ENCODE assay signal across 1 cellular context in genomic region chr4:184616633-184617471, GRCh38.
TF ChIP-seq lines count a peak whose summit lies in the region.

No MANE protein-coding gene starts in this region.

TF ChIP-seq in GM12878, 131 proteins besides CTCF, POLR2A, EP300 and RAD21 (continued from another document):
- no peak for TF ChIP-seq BHLHE40 (IDR thresholded peaks at IDR 0.05; ENCODE audit: borderline replicate concordance in 1 of 2, low read depth in 2 of 2, low read length in 1 of 2)
- TF ChIP-seq EED (IDR thresholded peaks at IDR 0.05; ENCODE audit: low read depth): no peak
- TF ChIP-seq MTA3 (IDR thresholded peaks at IDR 0.05; ENCODE audit: borderline replicate concordance, low read length): no peak
- TF ChIP-seq CUX1 (IDR thresholded peaks at IDR 0.05; ENCODE audit: insufficient replicate concordance, low read depth, low read length): no peak
- TF ChIP-seq ZNF687 (IDR thresholded peaks at IDR 0.05): no peak
- TF ChIP-seq TCF12 (IDR thresholded peaks at IDR 0.05; ENCODE audit: low read depth, low read length): no peak
- 0 out of 4 replicates have a peak, but pooled peaks of 1 of the 2 experiments have one; percentile 37 for TF ChIP-seq IKZF2 (IDR thresholded peaks at IDR 0.05)
- peak; percentile 43 for TF ChIP-seq SKIL (IDR thresholded peaks at IDR 0.05; ENCODE audit: low read depth, poor library complexity, severe bottlenecking)
- TF ChIP-seq MEF2A (IDR thresholded peaks at IDR 0.05; ENCODE audit: insufficient read depth, low read depth, low read length): 0 out of 2 replicates have a peak, but pooled peaks have one; percentile 5
- TF ChIP-seq MEF2B (IDR thresholded peaks at IDR 0.05; ENCODE audit: partially characterized antibody, poor library complexity, severe bottlenecking): peak; percentile 25
- TF ChIP-seq CBX5 (IDR thresholded peaks at IDR 0.05; ENCODE audit: low read depth): no peak
